In genomic region chr3:142022381-142022780, GRCh38 we compare ENCODE assay signal across 8 cellular contexts.
A peak's percentile ranks its signal among the peaks of the same experiment; 100 is the strongest.
DNase-seq lines count a peak whose midpoint lies in the region; TF ChIP-seq lines count a peak whose summit lies in the region.

No MANE protein-coding gene starts in this region.

- H3K9ac ChIP-seq in GM23248: no peak overlapping the region
- H3K9ac ChIP-seq in Loucy (ENCODE audit: low read depth, low read length, poor library complexity, severe bottlenecking): peak overlapping the region; percentile 59

- H3K4me3 Mint-ChIP-seq in type B pancreatic cell: peak overlapping the region; percentile 1

- H3K4me1 ChIP-seq in GM23248 (ENCODE audit: insufficient read depth): peaks cover 15% of the 10 kb centered on the region
- peaks cover 57% of the 10 kb centered on the region for H3K4me1 ChIP-seq in Loucy (ENCODE audit: insufficient read depth, low read length, poor library complexity, severe bottlenecking)
- peaks cover 16% of the 10 kb centered on the region for H3K4me1 ChIP-seq in suprapubic skin

- H4K20me1 ChIP-seq in GM23248 (ENCODE audit: insufficient read depth) (no peaks in the 10 kb centered on the region), Loucy (ENCODE audit: insufficient read depth, low read length, poor library complexity, severe bottlenecking) (peaks cover 74% of the 10 kb centered on the region)

- no peak for TF ChIP-seq POLR2A in suprapubic skin (IDR thresholded peaks at IDR 0.05)

- peaks cover 20% of the 10 kb centered on the region for H3K4me1 Mint-ChIP-seq in type B pancreatic cell (ENCODE audit: unreplicated experiment)

- DNase-seq in NCI-H2227 (lab: John Stamatoyannopoulos, UW; ENCODE audit: unreplicated experiment) (peak; percentile 0), NCI-H2227 treated with DMSO at 0.1 percent for 48 hours (lab: John Stamatoyannopoulos, UW) (no peak), GM23248 (peak; percentile 29), dermis blood vessel endothelial cell (peak; percentile 7), type B pancreatic cell (ENCODE audit: extremely low spot score, unreplicated experiment) (no peak), mucosa of gallbladder (ENCODE audit: low spot score) (no peak), suprapubic skin (ENCODE audit: low spot score in 2 of 2) (no peak)

- in situ Hi-C loops in GM23248 (cut with MboI): no loop called here

- TF ChIP-seq EP300 in suprapubic skin (IDR thresholded peaks at IDR 0.05): no peak

- TF ChIP-seq CTCF in Loucy (conservative IDR thresholded peaks at IDR 0.05; ENCODE audit: low read length) (peak; percentile 85), type B pancreatic cell (conservative IDR thresholded peaks at IDR 0.05) (peak; percentile 27), suprapubic skin (IDR thresholded peaks at IDR 0.05) (no peak)

- H3K27me3 ChIP-seq in GM23248 (replicated peaks; ENCODE audit: insufficient read depth): no peaks in the 10 kb centered on the region
- H3K27me3 ChIP-seq in Loucy (ENCODE audit: insufficient read depth, low read length, poor library complexity, severe bottlenecking): no peaks in the 10 kb centered on the region
- H3K27me3 ChIP-seq in suprapubic skin: no peaks in the 10 kb centered on the region

- no peak overlapping the region for H3K4me2 ChIP-seq in GM23248 (ENCODE audit: unreplicated experiment)
- H3K4me2 ChIP-seq in Loucy (ENCODE audit: low read depth, low read length, poor library complexity, severe bottlenecking): peak overlapping the region; percentile 75

- H3F3A ChIP-seq in GM23248 (ENCODE audit: insufficient read depth): no peaks in the 10 kb centered on the region
- H3F3A ChIP-seq in Loucy (ENCODE audit: low read depth): no peaks in the 10 kb centered on the region; the same call in 1 of the 2 replicates

- H3K36me3 ChIP-seq in GM23248 (ENCODE audit: low read depth): no peaks in the 10 kb centered on the region
- no peaks in the 10 kb centered on the region for H3K36me3 ChIP-seq in Loucy (ENCODE audit: insufficient read depth, low read length)
- H3K36me3 ChIP-seq in suprapubic skin: no peaks in the 10 kb centered on the region

- H3K4me3 ChIP-seq in GM23248 (no peak overlapping the region), Loucy (ENCODE audit: low read length, poor library complexity, severe bottlenecking) (peak overlapping the region; percentile 59), suprapubic skin (no peak overlapping the region)

- no peak overlapping the region for H3K27ac Mint-ChIP-seq in type B pancreatic cell

- peaks cover 26% of the 10 kb centered on the region for H3K36me3 Mint-ChIP-seq in type B pancreatic cell

- H3K9me3 Mint-ChIP-seq in type B pancreatic cell: no peaks in the 10 kb centered on the region

- no peaks in the 10 kb centered on the region for H3K79me2 ChIP-seq in GM23248 (ENCODE audit: insufficient read depth)
- peaks cover 98% of the 10 kb centered on the region for H3K79me2 ChIP-seq in Loucy (ENCODE audit: insufficient read depth, low read length)

- 52 to 56% methylated on average over 1 of the region's 1 CpG for WGBS in GM23248 (ENCODE audit: low coverage in 1 of 2, low lambda C conversion rate in 2 of 2, missing lambda C conversion rate in 2 of 2), 2 experiments
- WGBS in suprapubic skin: 78% methylated on average over 1 of the region's 1 CpG

- no peaks in the 10 kb centered on the region for H3K9me2 ChIP-seq in GM23248 (ENCODE audit: insufficient read depth)
- H3K9me2 ChIP-seq in Loucy (replicated peaks; ENCODE audit: low read depth, low read length): no peaks in the 10 kb centered on the region

- H3K9me3 ChIP-seq in GM23248 (ENCODE audit: low read depth): no peaks in the 10 kb centered on the region
- H3K9me3 ChIP-seq in Loucy (ENCODE audit: insufficient read depth, low read depth, low read length): no peaks in the 10 kb centered on the region
- H3K9me3 ChIP-seq in suprapubic skin: no peaks in the 10 kb centered on the region

- H3K27me3 Mint-ChIP-seq in type B pancreatic cell: no peaks in the 10 kb centered on the region

- H2AFZ ChIP-seq in GM23248 (no peak overlapping the region), Loucy (ENCODE audit: low read length) (no peak overlapping the region)

- no peak overlapping the region for H3K27ac ChIP-seq in GM23248
- H3K27ac ChIP-seq in suprapubic skin: no peak overlapping the region

Comparison
In these comparisons a context has a peak if more than half of its experiments do, and no peak if none do; other contexts are left out.
1. DNase-seq: peak in NCI-H2227 (single experiment), GM23248 (single experiment) and dermis blood vessel endothelial cell (single experiment); none in NCI-H2227 treated with DMSO at 0.1 percent for 48 hours (single experiment), type B pancreatic cell (single experiment), mucosa of gallbladder (single experiment) and suprapubic skin (0 of 2).
2. CTCF ChIP-seq: peak in Loucy (single experiment) and type B pancreatic cell (single experiment); none in suprapubic skin (0 of 2).